In genomic region chr1:25387096-25387495, GRCh38 we compare ENCODE assay signal across 1 cellular context. TPM values are rescaled to one million over a fixed set of nuclear protein-coding genes. Genes with fewer than 3 reads are reported as not detected.
"Had no signal": no experiment of that assay in that cellular context is flagged by ENCODE, and none has a peak within 500 bp of the region (broad histone marks: within the 10 kb centered on the region; RNA-seq: fewer than 3 reads in every experiment).

No MANE protein-coding gene starts in this region.

RNA-seq across cellular contexts. Expression of gene RHCE, which starts 33.5 kb away (rescaled TPM):
- total RNA-seq: mononuclear cell had no signal
